In the genomic region with DNA sequence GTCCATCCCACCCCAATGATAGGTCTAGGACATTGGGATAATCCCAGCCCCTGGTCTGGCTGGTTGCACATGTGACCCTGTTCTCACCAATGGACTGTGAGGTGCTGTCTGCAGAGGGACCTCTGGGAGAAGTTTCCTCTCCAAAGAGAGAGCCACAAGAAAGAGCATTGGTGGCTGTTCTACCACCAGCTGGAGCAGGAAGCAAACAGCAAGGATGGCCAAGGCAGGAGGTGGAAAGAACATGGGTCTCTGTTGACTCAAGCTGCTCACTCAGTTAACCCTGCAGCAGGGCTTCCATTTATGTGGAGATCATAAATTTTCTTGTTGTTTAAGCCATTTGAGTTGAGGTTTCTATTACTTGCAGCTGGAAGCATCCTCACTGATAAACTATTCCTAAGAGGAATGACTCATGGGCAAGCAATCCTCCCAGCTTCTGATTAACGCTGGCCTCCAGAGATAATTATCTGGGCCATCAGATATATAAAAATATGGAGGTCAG, we compare ENCODE assay signal across 10 cellular contexts. TPM values are rescaled to one million over a fixed set of nuclear protein-coding genes. Genes with fewer than 3 reads are reported as not detected.
DNase-seq lines count a peak whose midpoint lies in the region; TF ChIP-seq lines count a peak whose summit lies in the region.
"Had no signal": no experiment of that assay in that cellular context is flagged by ENCODE, and none has a peak within 500 bp of the region (broad histone marks: within the 10 kb centered on the region; RNA-seq: fewer than 3 reads in every experiment).

No MANE protein-coding gene starts in this region.

- peak overlapping the region; percentile 55 for H3K27ac ChIP-seq in ACC112 (ENCODE audit: low read depth, low read length)
- H3K27ac ChIP-seq in hepatocyte = peak overlapping the region; percentile 52
- peak overlapping the region in 1 of 3 donors; percentile 28 for H3K27ac ChIP-seq in thyroid gland

- DNase-seq in HFF-Myc (ENCODE audit: extremely low read depth, low read depth) = peak; percentile 88
- peak; percentile 46 for DNase-seq in hepatocyte (ENCODE audit: low spot score)
- no peak for DNase-seq in NAMALWA (ENCODE audit: low spot score)
- no peak for DNase-seq in NCI-H1694 (lab: John Stamatoyannopoulos, UW)
- no peak for DNase-seq in thyroid gland
- DNase-seq in midbrain (lab: John Stamatoyannopoulos, UW) = no peak
- DNase-seq: activated CD8-positive, alpha-beta memory T cell treated with anti-CD3 and anti-CD28 coated beads, Interleukin-2, amount 50 U/mL, for 48 hours; NK-92 treated with Interleukin-12 subunit alpha and Interleukin-12 subunit beta, amount 100 ng/mL, for 24 hours had no signal

- H3K27me3 ChIP-seq in ACC112 (ENCODE audit: insufficient read depth, low read length) (no peaks in the 10 kb centered on the region), hepatocyte (no peaks in the 10 kb centered on the region), thyroid gland (no peaks in the 10 kb centered on the region)

- H3K36me3 ChIP-seq in ACC112 (ENCODE audit: insufficient read depth, low read length) (no peaks in the 10 kb centered on the region), hepatocyte (replicated peaks; ENCODE audit: insufficient read depth, low read depth) (no peaks in the 10 kb centered on the region), thyroid gland (no peaks in the 10 kb centered on the region)

- H3K9me3 ChIP-seq in hepatocyte (ENCODE audit: low read depth) = no peaks in the 10 kb centered on the region
- H3K9me3 ChIP-seq in thyroid gland = no peaks in the 10 kb centered on the region

- no peaks in the 10 kb centered on the region for H3K79me2 ChIP-seq in ACC112 (ENCODE audit: control insufficient read depth, insufficient read depth, low read length, unreplicated experiment)
- no peaks in the 10 kb centered on the region for H3K79me2 ChIP-seq in hepatocyte

- intact Hi-C loops in thyroid gland (cut with DNase I) = no loop called here

- H3K4me3 ChIP-seq in ACC112 (ENCODE audit: low read depth, low read length) = no peak overlapping the region
- no peak overlapping the region for H3K4me3 ChIP-seq in HFF-Myc (replicated peaks; ENCODE audit: low read depth, low read length)
- peak overlapping the region; percentile 11; the same call in 1 of the 2 replicates for H3K4me3 ChIP-seq in WI38 (ENCODE audit: low read depth, low read length)
- no peak overlapping the region for H3K4me3 ChIP-seq in hepatocyte
- H3K4me3 ChIP-seq in thyroid gland (replicated peaks in 1 of 3) = no peak overlapping the region

- H3K4me1 ChIP-seq in ACC112 (ENCODE audit: control insufficient read depth, insufficient read depth, low read length, unreplicated experiment) = peaks cover 28% of the 10 kb centered on the region
- H3K4me1 ChIP-seq in hepatocyte (ENCODE audit: insufficient read depth) = peaks cover 7% of the 10 kb centered on the region
- H3K4me1 ChIP-seq in thyroid gland = peaks cover 3 to 6% of the 10 kb centered on the region in 2 donors

- H4K20me1 ChIP-seq in hepatocyte (ENCODE audit: insufficient read depth, poor library complexity, severe bottlenecking) = no peaks in the 10 kb centered on the region

- no peak for TF ChIP-seq POLR2A in thyroid gland (IDR thresholded peaks at IDR 0.05)

- H2AFZ ChIP-seq in ACC112 (ENCODE audit: low read length, unreplicated experiment) (no peak overlapping the region), hepatocyte (no peak overlapping the region)

- TF ChIP-seq CTCF in HFF-Myc (IDR thresholded peaks at IDR 0.05; ENCODE audit: low read depth, low read length, missing control alignments) (no peak), WI38 (IDR thresholded peaks at IDR 0.05; ENCODE audit: low read depth, low read length) (no peak), hepatocyte (IDR thresholded peaks at IDR 0.05; ENCODE audit: poor library complexity) (no peak), thyroid gland (IDR thresholded peaks at IDR 0.05) (no peak)

- 5% methylated on average over 1 of the region's 1 CpG for WGBS in hepatocyte (ENCODE audit: low lambda C conversion rate, missing lambda C conversion rate)
- WGBS in thyroid gland, 2 donors = 57 to 69% methylated on average over 1 of the region's 1 CpG

- no peaks in the 10 kb centered on the region for H3K9me2 ChIP-seq in hepatocyte (replicated peaks; ENCODE audit: insufficient read depth)

- H3K4me2 ChIP-seq in hepatocyte = peak overlapping the region; percentile 40

RNA-seq across cellular contexts. Expression of a gene that starts 52.5 kb away (rescaled TPM):
- total RNA-seq in hepatocyte = 60.5 and 70.8 TPM in 2 replicates
- polyA plus RNA-seq in hepatocyte = 116 and 136 TPM in 2 replicates
- total RNA-seq in thyroid gland = 10 to 100 TPM; 40.4 to 61.5 (median 50.4) TPM

Comparison
In these comparisons a context has a peak if more than half of its experiments do, and no peak if none do; other contexts are left out.
1. DNase-seq: peak in HFF-Myc (single experiment) and hepatocyte (single experiment); none in NAMALWA (single experiment), NCI-H1694 (single experiment), thyroid gland (0 of 2) and midbrain (single experiment).